ENCODE assay signal across 34 cellular contexts in genomic region chr11:29606596-29606995, GRCh38.
"Had no signal": no experiment of that assay in that cellular context is flagged by ENCODE, and none has a peak within 500 bp of the region (broad histone marks: within the 10 kb centered on the region; RNA-seq: fewer than 3 reads in every experiment).

No MANE protein-coding gene starts in this region.

- H3K9me3 ChIP-seq: MG63 had no signal

- H3K9ac ChIP-seq: KMS-11 had no signal

- DNase-seq: Karpas-422, Kasumi-1, MG63, MM.1S, MV-4-11, NCI-H1048, NCI-H1092, NCI-H1092 treated with DMSO at 0.1 percent for 48 hours, NCI-H1105, NCI-H1105 treated with DMSO at 0.1 percent for 48 hours, NCI-H1417, NCI-H1417 treated with DMSO at 0.1 percent for 48 hours, NCI-H1436 treated with DMSO at 0.1 percent for 48 hours, NCI-H146, NCI-H1694, NCI-H1694 treated with DMSO at 0.1 percent for 48 hours, NCI-H187, NCI-H187 treated with DMSO at 0.1 percent for 48 hours, NCI-H1930, NCI-H2029, NCI-H2029 treated with DMSO at 0.1 percent for 48 hours, NCI-H2081, NCI-H2081 treated with DMSO at 0.1 percent for 48 hours, NCI-H2107, NCI-H2171, NCI-H2171 treated with DMSO at 0.1 percent for 48 hours, NCI-H2227 treated with DMSO at 0.1 percent for 48 hours, NCI-H226, NCI-H345, NCI-H446, NCI-H446 treated with DMSO at 0.1 percent for 48 hours, NCI-H510A, NCI-H510A treated with DMSO at 0.1 percent for 48 hours had no signal

- H3K36me3 ChIP-seq: MG63 had no signal

- H3K27ac ChIP-seq: KMS-11 had no signal

- H3K27me3 ChIP-seq: MG63 had no signal

- H3K4me3 ChIP-seq: MG63 had no signal

- H3K4me2 ChIP-seq: KMS-11 had no signal
